In genomic region chr20:25178563-25179438, GRCh38 we compare ENCODE assay signal across 8 cellular contexts. TPM values are rescaled to one million over a fixed set of nuclear protein-coding genes. Genes with fewer than 3 reads are reported as not detected.
DNase-seq lines count a peak whose midpoint lies in the region; ATAC-seq, FAIRE-seq and TF ChIP-seq lines count a peak whose summit lies in the region.

No MANE protein-coding gene starts in this region.

- H3K9me1 ChIP-seq in keratinocyte (ENCODE audit: control insufficient read depth, extremely low read depth, insufficient read depth, low read length), result no peaks in the 10 kb centered on the region

- TF ChIP-seq CTCF in HCT116 (IDR thresholded peaks at IDR 0.05 in 2 of 3, conservative IDR thresholded peaks at IDR 0.05 in 1 of 3; ENCODE audit: borderline replicate concordance in 1 of 3, insufficient read depth in 1 of 3, low read depth in 2 of 3, low read length in 2 of 3), result peak; percentile 78 to 93 (median 93)
- TF ChIP-seq CTCF in keratinocyte (optimal IDR thresholded peaks at IDR 0.05 in 1 of 3, IDR thresholded peaks at IDR 0.05 in 1 of 3, conservative IDR thresholded peaks at IDR 0.05 in 1 of 3; ENCODE audit: extremely low read depth in 1 of 3, insufficient read depth in 2 of 3, low read length in 3 of 3), result peak; percentile 57 to 94 (median 74)

- H3K9ac ChIP-seq in HCT116 (ENCODE audit: low read length) (no peak overlapping the region), keratinocyte (ENCODE audit: control insufficient read depth, extremely low read depth, insufficient read depth, low read length) (no peak overlapping the region)

- intact Hi-C loops in HCT116 (cut with micrococcal nuclease), result loop anchor here (1.0 to 2.0 kb wide), 2 partner anchors 102 to 186 kb away; no protein-coding TSS in a partner anchor

- H3K27ac ChIP-seq in HCT116 (ENCODE audit: low read depth, low read length), result peak overlapping the region; percentile 3; the same call in 1 of the 2 replicates
- H3K27ac ChIP-seq in keratinocyte (ENCODE audit: control insufficient read depth, insufficient read depth, low read length), result peak overlapping the region; percentile 41
- no peak overlapping the region for H3K27ac ChIP-seq in effector memory CD4-positive, alpha-beta T cell (ENCODE audit: insufficient read depth, low read length, poor library complexity, severe bottlenecking)

- ATAC-seq in HCT116 (peak; percentile 93), HG02678 (IDR thresholded peaks at IDR 0.05; ENCODE audit: unreplicated experiment) (no peak)

- CTCF ChIA-PET in HCT116 (lab: Charles Lee), result interaction anchor here (0.7 to 1.6 kb wide), 8 partner anchors 9 to 248 kb away, joined by 3 to 4 read pairs (median 4); no protein-coding TSS in a partner anchor

- dilution Hi-C loops in keratinocyte (cut with MboI; ENCODE audit: extremely low pct_ligation_motif_present, low sequenced_read_pairs), result no loop called here

- H3K27me3 ChIP-seq in HCT116 (ENCODE audit: insufficient read depth, low read length), result no peaks in the 10 kb centered on the region
- no peaks in the 10 kb centered on the region for H3K27me3 ChIP-seq in keratinocyte (ENCODE audit: control insufficient read depth, extremely low read depth, insufficient read depth, low read length)
- H3K27me3 ChIP-seq in effector memory CD4-positive, alpha-beta T cell (replicated peaks; ENCODE audit: control insufficient read depth, insufficient read depth, low read length, poor library complexity, severe bottlenecking), result no peaks in the 10 kb centered on the region

- H4K20me1 ChIP-seq in HCT116 (ENCODE audit: insufficient read depth) (no peaks in the 10 kb centered on the region), keratinocyte (ENCODE audit: control insufficient read depth, extremely low read depth, insufficient read depth, low read length) (no peaks in the 10 kb centered on the region)

- peak; percentile 99 for FAIRE-seq in keratinocyte (lab: Jason Lieb, UNC)

- H3K36me3 ChIP-seq in HCT116 (ENCODE audit: control insufficient read depth in 1 of 2, insufficient read depth in 2 of 2, low read length in 2 of 2) (no peaks in the 10 kb centered on the region), keratinocyte (ENCODE audit: control insufficient read depth in 2 of 2, extremely low read depth in 1 of 2, insufficient read depth in 2 of 2, low read length in 2 of 2) (no peaks in the 10 kb centered on the region)
- H3K36me3 ChIP-seq in effector memory CD4-positive, alpha-beta T cell (ENCODE audit: control insufficient read depth, insufficient read depth, low read length), result no peaks in the 10 kb centered on the region

- no peak for TF ChIP-seq POLR2A in HCT116 (IDR thresholded peaks at IDR 0.05; ENCODE audit: borderline replicate concordance, extremely low read depth, insufficient read depth, insufficient read length)

- TF ChIP-seq RAD21 in HCT116 (IDR thresholded peaks at IDR 0.05; ENCODE audit: low read depth), result peak; percentile 95

- RAD21 ChIA-PET in HCT116 (lab: Charles Lee; ENCODE audit: low non-redundant PET in 1 of 2, low total read pairs in 2 of 2, uncharacterized antibody in 2 of 2, unreplicated experiment in 2 of 2), result interaction anchor here in 1 of 2 experiments (0.6 to 0.8 kb wide), 2 partner anchors 89 to 183 kb away, joined by 3 read pairs; no protein-coding TSS in a partner anchor

- H2AFZ ChIP-seq in HCT116 (ENCODE audit: low read depth, low read length, poor library complexity, severe bottlenecking), result peak overlapping the region; percentile 49
- no peak overlapping the region for H2AFZ ChIP-seq in keratinocyte (ENCODE audit: control insufficient read depth, low read length)

- BruUV-seq in HCT116 (replicated peaks; lab: Mats Ljungman, UMichigan), result no TSS peak

- peak; percentile 82 for DNase-seq in DMS53 (lab: John Stamatoyannopoulos, UW)
- DNase-seq in HCT116 (ENCODE audit: low read depth, low spot score), result peak; percentile 61
- DNase-seq in NCI-H748 (lab: John Stamatoyannopoulos, UW; ENCODE audit: unreplicated experiment), result peak; percentile 55
- peak; percentile 44 for DNase-seq in brain pericyte (ENCODE audit: low read depth, low spot score)
- peak; percentile 82 for DNase-seq in keratinocyte (ENCODE audit: low read depth, low spot score)
- DNase-seq in stromal cell of bone marrow (ENCODE audit: low read depth), result peak; percentile 89
- DNase-seq in effector memory CD4-positive, alpha-beta T cell, result no peak

- H3K9me2 ChIP-seq in HCT116 (ENCODE audit: insufficient read depth), result no peaks in the 10 kb centered on the region

- H3K4me1 ChIP-seq in HCT116 (ENCODE audit: control insufficient read depth in 1 of 2, insufficient read depth in 2 of 2, low read length in 2 of 2) (peaks cover 5 to 13% of the 10 kb centered on the region in 2 experiments; a peak in 3 of 4 replicates), keratinocyte (ENCODE audit: control insufficient read depth, extremely low read depth, insufficient read depth, low read length) (peaks cover 23% of the 10 kb centered on the region)
- H3K4me1 ChIP-seq in effector memory CD4-positive, alpha-beta T cell (ENCODE audit: control insufficient read depth, insufficient read depth, low read length, poor library complexity, severe bottlenecking), result no peaks in the 10 kb centered on the region

- H3K9me3 ChIP-seq in HCT116 (ENCODE audit: control insufficient read depth in 1 of 2, insufficient read depth in 1 of 2, low read depth in 1 of 2, low read length in 2 of 2) (no peaks in the 10 kb centered on the region), keratinocyte (ENCODE audit: control insufficient read depth, low read depth, low read length) (no peaks in the 10 kb centered on the region)
- H3K9me3 ChIP-seq in effector memory CD4-positive, alpha-beta T cell (ENCODE audit: control insufficient read depth, low read length), result no peaks in the 10 kb centered on the region

- peak overlapping the region; percentile 59 for H3K4me2 ChIP-seq in HCT116 (ENCODE audit: low read length)
- peak overlapping the region; percentile 48 for H3K4me2 ChIP-seq in keratinocyte (ENCODE audit: control insufficient read depth, extremely low read depth, insufficient read depth, low read depth, low read length)

- H3K4me3 ChIP-seq in HCT116 (replicated peaks in 1 of 2; ENCODE audit: low read depth in 1 of 2, low read length in 2 of 2) (no peak overlapping the region), keratinocyte (ENCODE audit: control insufficient read depth in 2 of 3, extremely low read depth in 1 of 3, insufficient read depth in 2 of 3, low read depth in 1 of 3, low read length in 3 of 3) (no peak overlapping the region)
- no peak overlapping the region for H3K4me3 ChIP-seq in effector memory CD4-positive, alpha-beta T cell (ENCODE audit: insufficient read depth, low read depth, low read length, poor library complexity, severe bottlenecking)

- H3K79me2 ChIP-seq in HCT116 (ENCODE audit: insufficient read depth, low read length) (no peaks in the 10 kb centered on the region), keratinocyte (ENCODE audit: control insufficient read depth, insufficient read depth, low read length) (no peaks in the 10 kb centered on the region)

- POLR2A ChIA-PET in HCT116 (lab: Charles Lee), result no interaction called here

TF ChIP-seq in HCT116, 20 proteins besides CTCF, POLR2A, EP300 and RAD21 (continues in another document):
- TF ChIP-seq TCF7L2 (IDR thresholded peaks at IDR 0.05; ENCODE audit: borderline replicate concordance, extremely low read depth, insufficient read depth, insufficient read length), result no peak
- peak; percentile 84 for TF ChIP-seq FOSL1 (IDR thresholded peaks at IDR 0.05; ENCODE audit: low read depth)
- TF ChIP-seq EGR1 (IDR thresholded peaks at IDR 0.05; ENCODE audit: low read depth), result no peak
- TF ChIP-seq POLR2AphosphoS5 (IDR thresholded peaks at IDR 0.05; ENCODE audit: low read depth, low read length), result no peak
- TF ChIP-seq SP1 (IDR thresholded peaks at IDR 0.05; ENCODE audit: low read depth), result peak; percentile 54
- no peak for TF ChIP-seq ZFX (IDR thresholded peaks at IDR 0.05)
- no peak for TF ChIP-seq YY1 (IDR thresholded peaks at IDR 0.05; ENCODE audit: extremely low read depth, insufficient replicate concordance, low read depth, low read length)
- no peak for TF ChIP-seq EZH2phosphoT487 (IDR thresholded peaks at IDR 0.05; ENCODE audit: borderline replicate concordance)
- peak; percentile 83 for TF ChIP-seq CEBPB (IDR thresholded peaks at IDR 0.05; ENCODE audit: low read depth)
- no peak for TF ChIP-seq ZNF274 (IDR thresholded peaks at IDR 0.05; ENCODE audit: low read depth, low read length)
- TF ChIP-seq ZBTB33 (IDR thresholded peaks at IDR 0.05; ENCODE audit: extremely low read depth, insufficient replicate concordance, low read length), result no peak
- peak; percentile 88 for TF ChIP-seq MAX (IDR thresholded peaks at IDR 0.05)
- TF ChIP-seq ELF1 (IDR thresholded peaks at IDR 0.05; ENCODE audit: borderline replicate concordance, low read depth), result no peak
- TF ChIP-seq SRF (IDR thresholded peaks at IDR 0.05; ENCODE audit: low read depth), result no peak; the same call in 1 of the 2 replicates

RNA-seq across cellular contexts. Expression of gene ENTPD6, which starts 16.7 kb away (rescaled TPM):
- 89.2 TPM for total RNA-seq in HCT116 (2021; ENCODE audit: unreplicated experiment)
- 85.5 and 101 TPM in 2 replicates for polyA plus RNA-seq in HCT116 (2012)
- 57.8 to 62.0 TPM (median 58.0 TPM) in 3 replicates for polyA plus RNA-seq in keratinocyte
- polyA plus RNA-seq in keratinocyte (2011; ENCODE audit: low read depth), result 21.1 TPM
- 34.1 and 47.9 TPM in 2 replicates for polyA plus RNA-seq in keratinocyte (2011; cell fraction: cytosol; rRNA removed)
- polyA plus RNA-seq in keratinocyte (2011; cell fraction: nucleus; rRNA removed), result 110 and 122 TPM in 2 replicates
- 45.3 and 56.1 TPM in 2 replicates for polyA plus RNA-seq in keratinocyte (2012; ENCODE audit: low replicate concordance)
- polyA minus RNA-seq in keratinocyte, result 55.2 to 77.9 TPM (median 63.6 TPM) in 3 replicates
- 44.1 TPM for polyA minus RNA-seq in keratinocyte (2011; cell fraction: cytosol; rRNA and poly(A)+ RNA removed)
- polyA minus RNA-seq in keratinocyte (2011; cell fraction: nucleus; rRNA and poly(A)+ RNA removed), result 48.5 and 57.2 TPM in 2 replicates

Comparison
In these comparisons a context has a peak if more than half of its experiments do, and no peak if none do; other contexts are left out.
1. DNase-seq: peak in DMS53 (single experiment), HCT116 (single experiment), NCI-H748 (single experiment), brain pericyte (single experiment), keratinocyte (single experiment) and stromal cell of bone marrow (single experiment); none in effector memory CD4-positive, alpha-beta T cell (0 of 3).